16 cellular contexts compared by ENCODE assay signal in the genomic region with DNA sequence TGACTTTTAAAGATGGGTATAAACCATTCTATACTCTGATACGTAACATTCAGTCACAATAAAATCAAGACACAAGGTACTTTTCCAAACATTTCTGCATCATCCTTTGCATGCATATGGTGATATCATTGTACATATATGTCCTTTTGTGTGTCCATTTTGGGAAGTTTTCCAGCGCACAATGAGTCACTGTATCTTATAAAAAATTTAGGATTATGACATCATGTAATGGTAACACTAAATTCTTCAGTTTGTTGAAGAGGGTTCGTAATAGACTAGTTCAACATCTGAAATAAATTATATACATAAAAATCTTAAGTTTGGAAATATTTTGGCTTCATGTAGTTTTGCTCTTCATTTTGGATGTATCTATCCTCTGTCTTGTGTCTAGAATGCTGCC.
DNase-seq lines count a peak whose midpoint lies in the region; ATAC-seq and TF ChIP-seq lines count a peak whose summit lies in the region.
"Had no signal": no experiment of that assay in that cellular context is flagged by ENCODE, and none has a peak within 500 bp of the region (broad histone marks: within the 10 kb centered on the region; RNA-seq: fewer than 3 reads in every experiment).

No MANE protein-coding gene starts in this region.

- no peak overlapping the region for H3K4me3 Mint-ChIP-seq in endothelial cell (ENCODE audit: unreplicated experiment)
- no peak overlapping the region for H3K4me3 Mint-ChIP-seq in activated T-cell treated with anti-CD3 and anti-CD28 coated beads, Interleukin-2, amount 50 U/mL, for 4 hours
- H3K4me3 Mint-ChIP-seq: CD4-positive, CD25-positive, alpha-beta regulatory T cell; HFFc6; IgD-negative memory B cell had no signal

- no peaks in the 10 kb centered on the region for H3K36me3 Mint-ChIP-seq in endothelial cell (ENCODE audit: low read depth, unreplicated experiment)
- H3K36me3 Mint-ChIP-seq in activated T-cell treated with anti-CD3 and anti-CD28 coated beads, Interleukin-2, amount 50 U/mL, for 4 hours (ENCODE audit: insufficient read depth), result no peaks in the 10 kb centered on the region
- H3K36me3 Mint-ChIP-seq: CD4-positive, CD25-positive, alpha-beta regulatory T cell; IgD-negative memory B cell had no signal

- H3K27me3 Mint-ChIP-seq in endothelial cell (ENCODE audit: unreplicated experiment), result no peaks in the 10 kb centered on the region
- no peaks in the 10 kb centered on the region for H3K27me3 Mint-ChIP-seq in activated T-cell treated with anti-CD3 and anti-CD28 coated beads, Interleukin-2, amount 50 U/mL, for 4 hours (ENCODE audit: low read depth)
- H3K27me3 Mint-ChIP-seq: CD4-positive, CD25-positive, alpha-beta regulatory T cell; IgD-negative memory B cell had no signal

- no peak for ATAC-seq in GM18907 (IDR thresholded peaks at IDR 0.05; ENCODE audit: unreplicated experiment)
- no peak for ATAC-seq in activated T-cell treated with anti-CD3 and anti-CD28 coated beads, Interleukin-2, amount 50 U/mL, for 4 hours

- TF ChIP-seq CTCF in astrocyte of the spinal cord (IDR thresholded peaks at IDR 0.05; ENCODE audit: low read depth, low read length) (no peak), endothelial cell (IDR thresholded peaks at IDR 0.05; ENCODE audit: unreplicated experiment) (no peak)

- no peak overlapping the region for H3K4me3 ChIP-seq in astrocyte of the spinal cord (ENCODE audit: low read depth, low read length)
- H3K4me3 ChIP-seq: BLaER1 treated with 17β-estradiol and CSF1 and Interleukin-3, amounts not matched to agents 10 nM and 100 nM had no signal

- no peaks in the 10 kb centered on the region for H3K4me1 Mint-ChIP-seq in endothelial cell (ENCODE audit: unreplicated experiment)
- no peaks in the 10 kb centered on the region for H3K4me1 Mint-ChIP-seq in activated T-cell treated with anti-CD3 and anti-CD28 coated beads, Interleukin-2, amount 50 U/mL, for 4 hours (ENCODE audit: low read depth)
- H3K4me1 Mint-ChIP-seq: CD4-positive, CD25-positive, alpha-beta regulatory T cell; IgD-negative memory B cell had no signal

- H3K27ac Mint-ChIP-seq in endothelial cell (ENCODE audit: unreplicated experiment), result no peak overlapping the region
- H3K27ac Mint-ChIP-seq: CD4-positive, CD25-positive, alpha-beta regulatory T cell; HFFc6; IgD-negative memory B cell had no signal

- H3K9me3 Mint-ChIP-seq in endothelial cell (ENCODE audit: unreplicated experiment), result no peaks in the 10 kb centered on the region
- peaks cover 20% of the 10 kb centered on the region for H3K9me3 Mint-ChIP-seq in activated T-cell treated with anti-CD3 and anti-CD28 coated beads, Interleukin-2, amount 50 U/mL, for 4 hours
- H3K9me3 Mint-ChIP-seq: HFFc6 had no signal

- peak; percentile 7 for DNase-seq in Daoy (ENCODE audit: low read depth)
- DNase-seq in HS-5 (ENCODE audit: low read depth), result peak; percentile 58
- DNase-seq in astrocyte of the spinal cord (ENCODE audit: low read depth, low spot score), result peak; percentile 14
- DNase-seq in fibroblast of peridontal ligament (ENCODE audit: extremely low read depth), result peak; percentile 25
- DNase-seq in endothelial cell (ENCODE audit: low spot score), result no peak
- no peak for DNase-seq in activated T-cell treated with anti-CD3 and anti-CD28 coated beads, Interleukin-2, amount 50 U/mL, for 4 hours
- DNase-seq: ACHN; Calu3; CD4-positive, CD25-positive, alpha-beta regulatory T cell; DMS 273 treated with DMSO at 0.1 percent for 48 hours; GF-D8; HCEC 1CT; HFFc6 had no signal

- in situ Hi-C loops in astrocyte of the spinal cord (cut with HindIII; ENCODE audit: low sequenced_read_pairs), result no loop called here

Comparison
In these comparisons a context has a peak if more than half of its experiments do, and no peak if none do; other contexts are left out.
1. DNase-seq: peak in Daoy (single experiment), HS-5 (single experiment), astrocyte of the spinal cord (single experiment) and fibroblast of peridontal ligament (single experiment); none in endothelial cell (single experiment) and activated T-cell treated with anti-CD3 and anti-CD28 coated beads, Interleukin-2, amount 50 U/mL, for 4 hours (single experiment).